13 cellular contexts compared by ENCODE assay signal in genomic region chr10:79103078-79103477, GRCh38. TPM values are rescaled to one million over a fixed set of nuclear protein-coding genes. Genes with fewer than 3 reads are reported as not detected.
DNase-seq lines count a peak whose midpoint lies in the region; ATAC-seq, FAIRE-seq and TF ChIP-seq lines count a peak whose summit lies in the region.
"Had no signal": no experiment of that assay in that cellular context is flagged by ENCODE, and none has a peak within 500 bp of the region (broad histone marks: within the 10 kb centered on the region; RNA-seq: fewer than 3 reads in every experiment).

No MANE protein-coding gene starts in this region.

- H3K27me3 Mint-ChIP-seq in progenitor cell of endocrine pancreas (no peaks in the 10 kb centered on the region), GM23338 (ENCODE audit: insufficient read depth, low read depth, poor library complexity) (peaks cover 12% of the 10 kb centered on the region)

- H4K20me1 ChIP-seq in BLaER1 (peaks cover 100% of the 10 kb centered on the region), Loucy (ENCODE audit: insufficient read depth, low read length, poor library complexity, severe bottlenecking) (peaks cover 97% of the 10 kb centered on the region), GM23338 (replicated peaks; ENCODE audit: insufficient read depth) (peaks cover 9% of the 10 kb centered on the region; the same call in 1 of the 2 replicates)

- DNase-seq in progenitor cell of endocrine pancreas (ENCODE audit: low spot score, unreplicated experiment), result no peak
- no peak for DNase-seq in GM23338 (ENCODE audit: low spot score)
- no peak for DNase-seq in HAP-1 (ENCODE audit: low spot score in 2 of 2)
- DNase-seq in NK-92 (lab: John Stamatoyannopoulos, UW; ENCODE audit: unreplicated experiment), result no peak
- DNase-seq in H54 (ENCODE audit: insufficient read length, low spot score), result no peak
- DNase-seq: amygdala; effector memory CD4-positive, alpha-beta T cell; NCI-H187 had no signal

- TF ChIP-seq POLR2A in H54 (IDR thresholded peaks at IDR 0.05; ENCODE audit: low read depth, low read length), result no peak

- 75 to 79% methylated on average over 13 of the region's 13 CpGs for WGBS in esophagus, 2 donors

- H3K27ac Mint-ChIP-seq in progenitor cell of endocrine pancreas, result peak overlapping the region; percentile 12
- H3K27ac Mint-ChIP-seq in GM23338, result no peak overlapping the region

- H3K9me3 Mint-ChIP-seq in progenitor cell of endocrine pancreas (ENCODE audit: low read depth) (no peaks in the 10 kb centered on the region), GM23338 (no peaks in the 10 kb centered on the region; the same call in 2 of the 3 replicates)

- H3K36me3 Mint-ChIP-seq in progenitor cell of endocrine pancreas (ENCODE audit: insufficient read depth), result no peaks in the 10 kb centered on the region
- H3K36me3 Mint-ChIP-seq in GM23338 (ENCODE audit: low read depth), result no peaks in the 10 kb centered on the region

- H3K9ac ChIP-seq in BLaER1, result peak overlapping the region; percentile 77
- H3K9ac ChIP-seq in Loucy (ENCODE audit: low read depth, low read length, poor library complexity, severe bottlenecking), result peak overlapping the region; percentile 22

- H3K27ac ChIP-seq in BLaER1 (peak overlapping the region; percentile 87), esophagus (ENCODE audit: low read depth in 2 of 2, low read length in 1 of 2) (peak overlapping the region; percentile 43 to 61), GM23338 (ENCODE audit: low read depth) (no peak overlapping the region)

- H3K4me1 Mint-ChIP-seq in progenitor cell of endocrine pancreas (ENCODE audit: low read depth), result peaks cover 39% of the 10 kb centered on the region
- peaks cover 79% of the 10 kb centered on the region for H3K4me1 Mint-ChIP-seq in GM23338

- H2AFZ ChIP-seq in Loucy (ENCODE audit: low read length) (no peak overlapping the region), GM23338 (no peak overlapping the region)

- peaks cover 100% of the 10 kb centered on the region for H3K79me2 ChIP-seq in Loucy (ENCODE audit: insufficient read depth, low read length)
- peaks cover 95% of the 10 kb centered on the region for H3K79me2 ChIP-seq in GM23338 (replicated peaks; ENCODE audit: insufficient read depth)

- H3K9me3 ChIP-seq in BLaER1, result no peaks in the 10 kb centered on the region
- no peaks in the 10 kb centered on the region for H3K9me3 ChIP-seq in Loucy (ENCODE audit: insufficient read depth, low read depth, low read length)
- H3K9me3 ChIP-seq in esophagus (ENCODE audit: control insufficient read depth in 2 of 2, insufficient read depth in 1 of 2, low read depth in 1 of 2, low read length in 1 of 2), result no peaks in the 10 kb centered on the region
- no peaks in the 10 kb centered on the region for H3K9me3 ChIP-seq in HAP-1
- H3K9me3 ChIP-seq: pancreas had no signal

- H3K4me2 ChIP-seq in BLaER1 (peak overlapping the region; percentile 99), Loucy (ENCODE audit: low read depth, low read length, poor library complexity, severe bottlenecking) (peak overlapping the region; percentile 74), GM23338 (no peak overlapping the region)

- peak overlapping the region; percentile 54 for H3K4me3 ChIP-seq in BLaER1
- peak overlapping the region; percentile 1 for H3K4me3 ChIP-seq in Loucy (ENCODE audit: low read length, poor library complexity, severe bottlenecking)
- no peak overlapping the region for H3K4me3 ChIP-seq in esophagus (ENCODE audit: low read depth in 1 of 2, low read length in 2 of 2)
- H3K4me3 ChIP-seq in GM23338, result no peak overlapping the region
- no peak overlapping the region for H3K4me3 ChIP-seq in HAP-1
- H3K4me3 ChIP-seq: pancreas had no signal

- H3F3A ChIP-seq in Loucy (ENCODE audit: low read depth) (no peaks in the 10 kb centered on the region), GM23338 (replicated peaks; ENCODE audit: low read depth) (no peaks in the 10 kb centered on the region)

- no peak overlapping the region for H3K4me3 Mint-ChIP-seq in progenitor cell of endocrine pancreas (ENCODE audit: low read depth)
- no peak overlapping the region for H3K4me3 Mint-ChIP-seq in GM23338

- H3K27me3 ChIP-seq in BLaER1 (no peaks in the 10 kb centered on the region), Loucy (ENCODE audit: insufficient read depth, low read length, poor library complexity, severe bottlenecking) (no peaks in the 10 kb centered on the region), esophagus (ENCODE audit: control insufficient read depth in 1 of 2, insufficient read depth in 2 of 2, low read length in 2 of 2) (no peaks in the 10 kb centered on the region), GM23338 (ENCODE audit: insufficient read depth) (no peaks in the 10 kb centered on the region), HAP-1 (ENCODE audit: low read depth) (no peaks in the 10 kb centered on the region)
- H3K27me3 ChIP-seq: pancreas had no signal

- H3K9me2 ChIP-seq in Loucy (replicated peaks; ENCODE audit: low read depth, low read length) (no peaks in the 10 kb centered on the region), GM23338 (ENCODE audit: insufficient read depth) (no peaks in the 10 kb centered on the region)

- no peaks in the 10 kb centered on the region for H3K36me3 ChIP-seq in BLaER1
- peaks cover 13% of the 10 kb centered on the region; the same call in 1 of the 2 replicates for H3K36me3 ChIP-seq in Loucy (ENCODE audit: insufficient read depth, low read length)
- H3K36me3 ChIP-seq in esophagus (ENCODE audit: control insufficient read depth in 2 of 2, insufficient read depth in 2 of 2, low read length in 1 of 2), result peaks cover 0 to 7% of the 10 kb centered on the region in 2 donors
- H3K36me3 ChIP-seq in GM23338 (ENCODE audit: insufficient read depth), result no peaks in the 10 kb centered on the region
- no peaks in the 10 kb centered on the region for H3K36me3 ChIP-seq in HAP-1 (replicated peaks)
- H3K36me3 ChIP-seq: pancreas had no signal

- no peak for TF ChIP-seq CTCF in Loucy (conservative IDR thresholded peaks at IDR 0.05; ENCODE audit: low read length)
- no peak for TF ChIP-seq CTCF in progenitor cell of endocrine pancreas (IDR thresholded peaks at IDR 0.05; ENCODE audit: unreplicated experiment)
- TF ChIP-seq CTCF in GM23338 (conservative IDR thresholded peaks at IDR 0.05; ENCODE audit: low read depth in 2 of 2), result no peak

- no peak for ATAC-seq in GM23338

- H3K4me1 ChIP-seq in BLaER1 (peaks cover 100% of the 10 kb centered on the region), Loucy (ENCODE audit: insufficient read depth, low read length, poor library complexity, severe bottlenecking) (peaks cover 66% of the 10 kb centered on the region), esophagus (ENCODE audit: control insufficient read depth in 2 of 2, insufficient read depth in 2 of 2, low read length in 1 of 2) (peaks cover 21 to 58% of the 10 kb centered on the region in 2 donors), GM23338 (ENCODE audit: insufficient read depth) (peaks cover 19% of the 10 kb centered on the region), HAP-1 (peaks cover 10% of the 10 kb centered on the region)

- FAIRE-seq in H54 (lab: Jason Lieb, UNC), result no peak
- FAIRE-seq: G401.6, pancreas had no signal

- in situ Hi-C loops in HAP-1 (cut with MboI; ENCODE audit: low sequenced_read_pairs), result no loop called here

TF ChIP-seq in GM23338, 12 proteins besides CTCF, POLR2A, EP300 and RAD21 (continues in another document):
- no peak for TF ChIP-seq CREB1 (CRISPR knock-in tag; IDR thresholded peaks at IDR 0.05; ENCODE audit: low read depth)
- TF ChIP-seq EZH2 (IDR thresholded peaks at IDR 0.05; ENCODE audit: low read depth, unreplicated experiment), result no peak
- TF ChIP-seq NANOG (IDR thresholded peaks at IDR 0.05; ENCODE audit: borderline replicate concordance), result no peak
- no peak for TF ChIP-seq JUNB (IDR thresholded peaks at IDR 0.05; ENCODE audit: unreplicated experiment)
- TF ChIP-seq ZNF114 (CRISPR knock-in tag; IDR thresholded peaks at IDR 0.05), result no peak
- no peak for TF ChIP-seq STAT1 (IDR thresholded peaks at IDR 0.05; ENCODE audit: unreplicated experiment)
- no peak for TF ChIP-seq EZH2phosphoT487 (IDR thresholded peaks at IDR 0.05; ENCODE audit: unreplicated experiment)
- TF ChIP-seq, protein P1, sequence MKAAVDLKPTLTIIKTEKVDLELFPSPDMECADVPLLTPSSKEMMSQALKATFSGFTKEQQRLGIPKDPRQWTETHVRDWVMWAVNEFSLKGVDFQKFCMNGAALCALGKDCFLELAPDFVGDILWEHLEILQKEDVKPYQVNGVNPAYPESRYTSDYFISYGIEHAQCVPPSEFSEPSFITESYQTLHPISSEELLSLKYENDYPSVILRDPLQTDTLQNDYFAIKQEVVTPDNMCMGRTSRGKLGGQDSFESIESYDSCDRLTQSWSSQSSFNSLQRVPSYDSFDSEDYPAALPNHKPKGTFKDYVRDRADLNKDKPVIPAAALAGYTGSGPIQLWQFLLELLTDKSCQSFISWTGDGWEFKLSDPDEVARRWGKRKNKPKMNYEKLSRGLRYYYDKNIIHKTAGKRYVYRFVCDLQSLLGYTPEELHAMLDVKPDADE (IDR thresholded peaks at IDR 0.05), result no peak
- no peak for TF ChIP-seq ZNF331 (CRISPR knock-in tag; IDR thresholded peaks at IDR 0.05; ENCODE audit: low read depth)

RNA-seq across cellular contexts. Expression of gene ZMIZ1, which starts 34.3 kb away (rescaled TPM):
- polyA plus RNA-seq in esophagus (10 to 100 TPM; 29.2 to 29.7 TPM), GM23338 (2016; fragmentation: Nextera tagmentation; extraction: Ambion mirVana) (9.2 and 9.4 TPM in 2 replicates)
- 81.6 and 85.2 TPM in 2 replicates for total RNA-seq in progenitor cell of endocrine pancreas
- total RNA-seq in GM23338 (2014; rRNA removed; shearing (Covaris generic)), result 25.9 and 30.9 TPM in 2 replicates

Comparison
In these comparisons a context has a peak if more than half of its experiments do, and no peak if none do; other contexts are left out.
1. H3K4me3 ChIP-seq: peak in BLaER1 (single experiment) and Loucy (single experiment); none in esophagus (0 of 2), GM23338 (single experiment) and HAP-1 (single experiment).